Comparison of ENCODE assay signal across 1 cellular context in the genomic region with DNA sequence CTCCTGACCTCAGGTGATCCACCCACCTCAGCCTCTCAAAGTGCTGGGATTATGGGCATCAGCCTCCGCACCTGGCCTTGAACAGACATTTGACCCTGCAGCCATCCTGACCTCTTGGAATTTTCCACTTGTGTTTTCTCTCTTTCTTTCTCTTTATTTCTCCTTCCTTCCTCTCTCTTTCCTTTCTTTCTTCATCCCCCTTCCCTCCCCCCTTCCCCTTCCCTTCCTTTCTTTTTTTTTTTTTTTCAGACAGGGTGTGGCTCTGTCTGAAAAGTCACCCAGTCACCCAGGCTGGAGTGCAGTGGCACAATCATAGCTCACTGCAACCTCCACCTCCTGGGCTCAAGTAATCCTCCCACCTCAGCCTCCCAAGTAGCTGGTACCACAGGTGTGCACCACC. TPM values are rescaled to one million over a fixed set of nuclear protein-coding genes. Genes with fewer than 3 reads are reported as not detected.
"Had no signal": no experiment of that assay in that cellular context is flagged by ENCODE, and none has a peak within 500 bp of the region (broad histone marks: within the 10 kb centered on the region; RNA-seq: fewer than 3 reads in every experiment).

No MANE protein-coding gene starts in this region.

RNA-seq across cellular contexts. Expression of a gene that starts 10.8 kb away (rescaled TPM):
- total RNA-seq: vagina had no signal
